1 cellular context compared by ENCODE assay signal in the genomic region with DNA sequence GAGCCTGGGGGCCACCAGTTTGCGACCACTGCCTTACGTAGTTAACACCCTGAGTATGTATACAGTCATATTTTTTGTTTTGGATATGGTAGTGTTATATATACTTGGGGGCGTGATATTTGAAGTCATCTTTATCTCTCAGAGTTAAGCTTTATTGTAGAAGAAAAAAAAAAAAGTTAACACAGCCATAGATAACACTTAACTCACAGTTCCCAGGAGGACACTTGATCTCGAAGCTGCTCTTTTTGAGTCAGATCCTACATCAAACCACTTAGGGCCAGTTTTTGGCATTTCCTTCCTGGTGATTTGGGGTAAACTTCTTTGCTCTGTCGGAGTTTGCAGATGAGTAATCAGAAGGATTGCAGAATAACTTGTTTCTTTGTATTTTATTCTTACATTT.
TF ChIP-seq lines count a peak whose summit lies in the region.

No MANE protein-coding gene starts in this region.

TF ChIP-seq in K562, 482 proteins besides CTCF, POLR2A, EP300 and RAD21 (continues in another document):
- TF ChIP-seq, protein P1, sequence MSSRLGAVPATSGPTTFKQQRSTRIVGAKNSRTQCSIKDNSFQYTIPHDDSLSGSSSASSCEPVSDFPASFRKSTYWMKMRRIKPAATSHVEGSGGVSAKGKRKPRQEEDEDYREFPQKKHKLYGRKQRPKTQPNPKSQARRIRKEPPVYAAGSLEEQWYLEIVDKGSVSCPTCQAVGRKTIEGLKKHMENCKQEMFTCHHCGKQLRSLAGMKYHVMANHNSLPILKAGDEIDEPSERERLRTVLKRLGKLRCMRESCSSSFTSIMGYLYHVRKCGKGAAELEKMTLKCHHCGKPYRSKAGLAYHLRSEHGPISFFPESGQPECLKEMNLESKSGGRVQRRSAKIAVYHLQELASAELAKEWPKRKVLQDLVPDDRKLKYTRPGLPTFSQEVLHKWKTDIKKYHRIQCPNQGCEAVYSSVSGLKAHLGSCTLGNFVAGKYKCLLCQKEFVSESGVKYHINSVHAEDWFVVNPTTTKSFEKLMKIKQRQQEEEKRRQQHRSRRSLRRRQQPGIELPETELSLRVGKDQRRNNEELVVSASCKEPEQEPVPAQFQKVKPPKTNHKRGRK (tag; IDR thresholded peaks at IDR 0.05) = 0 out of 2 replicates have a peak, but pooled peaks have one; percentile 0
- TF ChIP-seq RUNX1 (IDR thresholded peaks at IDR 0.05; ENCODE audit: low read depth) = no peak
- TF ChIP-seq, protein P2, sequence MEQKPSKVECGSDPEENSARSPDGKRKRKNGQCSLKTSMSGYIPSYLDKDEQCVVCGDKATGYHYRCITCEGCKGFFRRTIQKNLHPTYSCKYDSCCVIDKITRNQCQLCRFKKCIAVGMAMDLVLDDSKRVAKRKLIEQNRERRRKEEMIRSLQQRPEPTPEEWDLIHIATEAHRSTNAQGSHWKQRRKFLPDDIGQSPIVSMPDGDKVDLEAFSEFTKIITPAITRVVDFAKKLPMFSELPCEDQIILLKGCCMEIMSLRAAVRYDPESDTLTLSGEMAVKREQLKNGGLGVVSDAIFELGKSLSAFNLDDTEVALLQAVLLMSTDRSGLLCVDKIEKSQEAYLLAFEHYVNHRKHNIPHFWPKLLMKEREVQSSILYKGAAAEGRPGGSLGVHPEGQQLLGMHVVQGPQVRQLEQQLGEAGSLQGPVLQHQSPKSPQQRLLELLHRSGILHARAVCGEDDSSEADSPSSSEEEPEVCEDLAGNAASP (IDR thresholded peaks at IDR 0.05) = no peak
- peak; percentile 79 for TF ChIP-seq TBP (optimal IDR thresholded peaks at IDR 0.05; ENCODE audit: low read depth, low read length)
- TF ChIP-seq ARID1B (IDR thresholded peaks at IDR 0.05) = peak; percentile 3
- TF ChIP-seq SRF (CRISPR knock-in tag; IDR thresholded peaks at IDR 0.05) = no peak
- no peak for TF ChIP-seq ZNF143 (CRISPR knock-in tag; IDR thresholded peaks at IDR 0.05)
- no peak for TF ChIP-seq ATF1 (CRISPR knock-in tag; IDR thresholded peaks at IDR 0.05)
- 0 out of 2 replicates have a peak, but pooled peaks have one; percentile 3 for TF ChIP-seq ATF1 (tag; IDR thresholded peaks at IDR 0.05)
- 0 out of 2 replicates have a peak, but pooled peaks have one; percentile 8 for TF ChIP-seq ZBTB7A (IDR thresholded peaks at IDR 0.05; ENCODE audit: borderline replicate concordance, control insufficient read depth, low read depth, low read length)
- no peak for TF ChIP-seq MYNN (IDR thresholded peaks at IDR 0.05)
- TF ChIP-seq MYNN (CRISPR knock-in tag; IDR thresholded peaks at IDR 0.05) = no peak
- TF ChIP-seq TAF1 (IDR thresholded peaks at IDR 0.05; ENCODE audit: control insufficient read depth, extremely low read depth, insufficient read depth, low read length, severe bottlenecking) = no peak
- peak; percentile 93 for TF ChIP-seq ZNF384 (IDR thresholded peaks at IDR 0.05; ENCODE audit: low read depth, low read length)
- TF ChIP-seq STAT5B (CRISPR knock-in tag; IDR thresholded peaks at IDR 0.05) = no peak
- TF ChIP-seq, protein P3, sequence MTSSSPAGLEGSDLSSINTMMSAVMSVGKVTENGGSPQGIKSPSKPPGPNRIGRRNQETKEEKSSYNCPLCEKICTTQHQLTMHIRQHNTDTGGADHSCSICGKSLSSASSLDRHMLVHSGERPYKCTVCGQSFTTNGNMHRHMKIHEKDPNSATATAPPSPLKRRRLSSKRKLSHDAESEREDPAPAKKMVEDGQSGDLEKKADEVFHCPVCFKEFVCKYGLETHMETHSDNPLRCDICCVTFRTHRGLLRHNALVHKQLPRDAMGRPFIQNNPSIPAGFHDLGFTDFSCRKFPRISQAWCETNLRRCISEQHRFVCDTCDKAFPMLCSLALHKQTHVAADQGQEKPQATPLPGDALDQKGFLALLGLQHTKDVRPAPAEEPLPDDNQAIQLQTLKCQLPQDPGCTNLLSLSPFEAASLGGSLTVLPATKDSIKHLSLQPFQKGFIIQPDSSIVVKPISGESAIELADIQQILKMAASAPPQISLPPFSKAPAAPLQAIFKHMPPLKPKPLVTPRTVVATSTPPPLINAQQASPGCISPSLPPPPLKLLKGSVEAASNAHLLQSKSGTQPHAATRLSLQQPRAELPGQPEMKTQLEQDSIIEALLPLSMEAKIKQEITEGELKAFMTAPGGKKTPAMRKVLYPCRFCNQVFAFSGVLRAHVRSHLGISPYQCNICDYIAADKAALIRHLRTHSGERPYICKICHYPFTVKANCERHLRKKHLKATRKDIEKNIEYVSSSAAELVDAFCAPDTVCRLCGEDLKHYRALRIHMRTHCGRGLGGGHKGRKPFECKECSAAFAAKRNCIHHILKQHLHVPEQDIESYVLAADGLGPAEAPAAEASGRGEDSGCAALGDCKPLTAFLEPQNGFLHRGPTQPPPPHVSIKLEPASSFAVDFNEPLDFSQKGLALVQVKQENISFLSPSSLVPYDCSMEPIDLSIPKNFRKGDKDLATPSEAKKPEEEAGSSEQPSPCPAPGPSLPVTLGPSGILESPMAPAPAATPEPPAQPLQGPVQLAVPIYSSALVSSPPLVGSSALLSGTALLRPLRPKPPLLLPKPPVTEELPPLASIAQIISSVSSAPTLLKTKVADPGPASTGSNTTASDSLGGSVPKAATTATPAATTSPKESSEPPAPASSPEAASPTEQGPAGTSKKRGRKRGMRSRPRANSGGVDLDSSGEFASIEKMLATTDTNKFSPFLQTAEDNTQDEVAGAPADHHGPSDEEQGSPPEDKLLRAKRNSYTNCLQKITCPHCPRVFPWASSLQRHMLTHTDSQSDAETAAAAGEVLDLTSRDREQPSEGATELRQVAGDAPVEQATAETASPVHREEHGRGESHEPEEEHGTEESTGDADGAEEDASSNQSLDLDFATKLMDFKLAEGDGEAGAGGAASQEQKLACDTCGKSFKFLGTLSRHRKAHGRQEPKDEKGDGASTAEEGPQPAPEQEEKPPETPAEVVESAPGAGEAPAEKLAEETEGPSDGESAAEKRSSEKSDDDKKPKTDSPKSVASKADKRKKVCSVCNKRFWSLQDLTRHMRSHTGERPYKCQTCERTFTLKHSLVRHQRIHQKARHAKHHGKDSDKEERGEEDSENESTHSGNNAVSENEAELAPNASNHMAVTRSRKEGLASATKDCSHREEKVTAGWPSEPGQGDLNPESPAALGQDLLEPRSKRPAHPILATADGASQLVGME (CRISPR knock-in tag; IDR thresholded peaks at IDR 0.05) = no peak
- TF ChIP-seq, protein P4, sequence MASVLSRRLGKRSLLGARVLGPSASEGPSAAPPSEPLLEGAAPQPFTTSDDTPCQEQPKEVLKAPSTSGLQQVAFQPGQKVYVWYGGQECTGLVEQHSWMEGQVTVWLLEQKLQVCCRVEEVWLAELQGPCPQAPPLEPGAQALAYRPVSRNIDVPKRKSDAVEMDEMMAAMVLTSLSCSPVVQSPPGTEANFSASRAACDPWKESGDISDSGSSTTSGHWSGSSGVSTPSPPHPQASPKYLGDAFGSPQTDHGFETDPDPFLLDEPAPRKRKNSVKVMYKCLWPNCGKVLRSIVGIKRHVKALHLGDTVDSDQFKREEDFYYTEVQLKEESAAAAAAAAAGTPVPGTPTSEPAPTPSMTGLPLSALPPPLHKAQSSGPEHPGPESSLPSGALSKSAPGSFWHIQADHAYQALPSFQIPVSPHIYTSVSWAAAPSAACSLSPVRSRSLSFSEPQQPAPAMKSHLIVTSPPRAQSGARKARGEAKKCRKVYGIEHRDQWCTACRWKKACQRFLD (CRISPR knock-in tag; IDR thresholded peaks at IDR 0.05) = peak; percentile 67
- TF ChIP-seq, protein P5, sequence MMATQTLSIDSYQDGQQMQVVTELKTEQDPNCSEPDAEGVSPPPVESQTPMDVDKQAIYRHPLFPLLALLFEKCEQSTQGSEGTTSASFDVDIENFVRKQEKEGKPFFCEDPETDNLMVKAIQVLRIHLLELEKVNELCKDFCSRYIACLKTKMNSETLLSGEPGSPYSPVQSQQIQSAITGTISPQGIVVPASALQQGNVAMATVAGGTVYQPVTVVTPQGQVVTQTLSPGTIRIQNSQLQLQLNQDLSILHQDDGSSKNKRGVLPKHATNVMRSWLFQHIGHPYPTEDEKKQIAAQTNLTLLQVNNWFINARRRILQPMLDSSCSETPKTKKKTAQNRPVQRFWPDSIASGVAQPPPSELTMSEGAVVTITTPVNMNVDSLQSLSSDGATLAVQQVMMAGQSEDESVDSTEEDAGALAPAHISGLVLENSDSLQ (IDR thresholded peaks at IDR 0.05) = no peak
- no peak for TF ChIP-seq NR4A1 (CRISPR knock-in tag; IDR thresholded peaks at IDR 0.05)
- 0 out of 2 replicates have a peak, but pooled peaks have one; percentile 17 for TF ChIP-seq NR4A1 (tag; IDR thresholded peaks at IDR 0.05)
- TF ChIP-seq, protein P6, sequence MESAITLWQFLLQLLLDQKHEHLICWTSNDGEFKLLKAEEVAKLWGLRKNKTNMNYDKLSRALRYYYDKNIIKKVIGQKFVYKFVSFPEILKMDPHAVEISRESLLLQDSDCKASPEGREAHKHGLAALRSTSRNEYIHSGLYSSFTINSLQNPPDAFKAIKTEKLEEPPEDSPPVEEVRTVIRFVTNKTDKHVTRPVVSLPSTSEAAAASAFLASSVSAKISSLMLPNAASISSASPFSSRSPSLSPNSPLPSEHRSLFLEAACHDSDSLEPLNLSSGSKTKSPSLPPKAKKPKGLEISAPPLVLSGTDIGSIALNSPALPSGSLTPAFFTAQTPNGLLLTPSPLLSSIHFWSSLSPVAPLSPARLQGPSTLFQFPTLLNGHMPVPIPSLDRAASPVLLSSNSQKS (CRISPR knock-in tag; IDR thresholded peaks at IDR 0.05) = no peak
- TF ChIP-seq, protein P7, sequence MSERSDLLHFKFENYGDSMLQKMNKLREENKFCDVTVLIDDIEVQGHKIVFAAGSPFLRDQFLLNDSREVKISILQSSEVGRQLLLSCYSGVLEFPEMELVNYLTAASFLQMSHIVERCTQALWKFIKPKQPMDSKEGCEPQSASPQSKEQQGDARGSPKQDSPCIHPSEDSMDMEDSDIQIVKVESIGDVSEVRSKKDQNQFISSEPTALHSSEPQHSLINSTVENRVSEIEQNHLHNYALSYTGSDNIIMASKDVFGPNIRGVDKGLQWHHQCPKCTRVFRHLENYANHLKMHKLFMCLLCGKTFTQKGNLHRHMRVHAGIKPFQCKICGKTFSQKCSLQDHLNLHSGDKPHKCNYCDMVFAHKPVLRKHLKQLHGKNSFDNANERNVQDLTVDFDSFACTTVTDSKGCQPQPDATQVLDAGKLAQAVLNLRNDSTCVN (CRISPR knock-in tag; IDR thresholded peaks at IDR 0.05) = no peak
- no peak for TF ChIP-seq ZNF668 (CRISPR knock-in tag; IDR thresholded peaks at IDR 0.05)
- no peak for TF ChIP-seq NONO (IDR thresholded peaks at IDR 0.05; ENCODE audit: low read depth in 2 of 2, low read length in 1 of 2)
- TF ChIP-seq TBL1XR1 (IDR thresholded peaks at IDR 0.05; ENCODE audit: low read length in 2 of 2) = peak in 1 of 2 experiments; percentile 23; a peak in 1 of 4 replicates
- no peak for TF ChIP-seq HNRNPK (IDR thresholded peaks at IDR 0.05; ENCODE audit: low read depth, low read length, poor library complexity, severe bottlenecking)
- TF ChIP-seq PTRF (tag; IDR thresholded peaks at IDR 0.05) = no peak
- TF ChIP-seq RBFOX2 (IDR thresholded peaks at IDR 0.05; ENCODE audit: low read depth, low read length) = peak; percentile 44
- peak; percentile 30; the same call in 1 of the 2 replicates for TF ChIP-seq JUND (IDR thresholded peaks at IDR 0.05; ENCODE audit: borderline replicate concordance, low read depth, low read length)
- TF ChIP-seq JUND (tag; IDR thresholded peaks at IDR 0.05; ENCODE audit: borderline replicate concordance, low read depth, low read length) = no peak; the same call in 2 of the 3 replicates
- TF ChIP-seq CAMTA2 (CRISPR knock-in tag; conservative IDR thresholded peaks at IDR 0.05) = no peak
- no peak for TF ChIP-seq ZNF696 (CRISPR knock-in tag; conservative IDR thresholded peaks at IDR 0.05)
- TF ChIP-seq, protein P8, sequence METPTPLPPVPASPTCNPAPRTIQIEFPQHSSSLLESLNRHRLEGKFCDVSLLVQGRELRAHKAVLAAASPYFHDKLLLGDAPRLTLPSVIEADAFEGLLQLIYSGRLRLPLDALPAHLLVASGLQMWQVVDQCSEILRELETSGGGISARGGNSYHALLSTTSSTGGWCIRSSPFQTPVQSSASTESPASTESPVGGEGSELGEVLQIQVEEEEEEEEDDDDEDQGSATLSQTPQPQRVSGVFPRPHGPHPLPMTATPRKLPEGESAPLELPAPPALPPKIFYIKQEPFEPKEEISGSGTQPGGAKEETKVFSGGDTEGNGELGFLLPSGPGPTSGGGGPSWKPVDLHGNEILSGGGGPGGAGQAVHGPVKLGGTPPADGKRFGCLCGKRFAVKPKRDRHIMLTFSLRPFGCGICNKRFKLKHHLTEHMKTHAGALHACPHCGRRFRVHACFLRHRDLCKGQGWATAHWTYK (CRISPR knock-in tag; IDR thresholded peaks at IDR 0.05) = no peak
- no peak for TF ChIP-seq MTA3 (IDR thresholded peaks at IDR 0.05; ENCODE audit: borderline replicate concordance)
